In genomic region chr14:25011095-25011494, GRCh38 we compare ENCODE assay signal across 1 cellular context.
A peak's percentile ranks its signal among the peaks of the same experiment; 100 is the strongest.
TF ChIP-seq lines count a peak whose summit lies in the region.

No MANE protein-coding gene starts in this region.

TF ChIP-seq in GM12878, 131 proteins besides CTCF, POLR2A, EP300 and RAD21:
- TF ChIP-seq GATAD2B (conservative IDR thresholded peaks at IDR 0.05; ENCODE audit: low read depth) (no peak), IKZF2 (IDR thresholded peaks at IDR 0.05) (peak in 1 of 2 experiments; percentile 42; a peak in 2 of 4 replicates), NR2F1 (conservative IDR thresholded peaks at IDR 0.05) (0 out of 2 replicates have a peak, but pooled peaks have one; percentile 23), MTA2 (IDR thresholded peaks at IDR 0.05; ENCODE audit: low read depth) (0 out of 2 replicates have a peak, but pooled peaks have one; percentile 19), RELB (IDR thresholded peaks at IDR 0.05; ENCODE audit: low read depth) (0 out of 2 replicates have a peak, but pooled peaks have one; percentile 10)
